ENCODE assay signal across 25 cellular contexts in the genomic region with DNA sequence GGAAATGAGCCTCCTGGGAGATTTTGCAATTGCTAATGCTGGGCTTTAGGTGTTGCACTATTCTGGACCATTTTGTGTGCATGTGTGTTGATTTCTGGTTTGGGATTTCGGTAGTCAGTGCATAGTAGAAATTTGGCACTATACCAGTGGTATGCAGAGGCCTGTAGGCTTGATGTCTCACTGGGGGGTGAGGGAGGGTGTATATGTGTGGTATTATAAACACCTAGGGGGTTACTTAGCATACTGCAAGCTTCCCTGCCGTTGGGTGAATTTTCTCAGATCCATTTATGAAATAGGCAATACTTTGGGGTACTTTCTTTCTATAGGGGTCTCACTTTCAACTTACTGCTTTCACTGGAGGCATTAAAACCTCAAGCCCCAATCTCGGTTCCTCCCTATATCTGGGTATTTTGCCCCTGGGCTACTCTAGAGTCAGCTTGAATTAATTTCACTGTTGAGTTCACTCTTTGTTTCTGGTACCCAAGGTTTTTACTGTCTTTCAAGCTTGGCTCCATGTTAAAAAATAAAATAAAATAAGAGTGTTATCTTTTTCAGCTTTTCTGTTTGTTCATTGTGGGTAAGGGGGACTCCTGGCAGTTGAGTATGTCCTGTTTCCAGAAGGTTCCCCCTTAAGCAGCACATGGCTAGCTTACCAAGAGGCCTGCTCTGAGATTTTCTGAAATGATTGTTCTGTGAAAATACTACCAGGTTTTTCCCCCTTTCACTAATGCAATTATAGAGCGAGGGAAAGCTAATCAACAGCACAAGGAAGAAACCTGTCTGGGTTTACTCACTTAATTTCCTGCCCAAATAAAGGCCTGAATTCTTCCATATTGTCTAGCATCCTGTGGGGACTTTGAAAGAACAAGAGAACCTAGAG. TPM values are rescaled to one million over a fixed set of nuclear protein-coding genes. Genes with fewer than 3 reads are reported as not detected.
DNase-seq lines count a peak whose midpoint lies in the region; ATAC-seq, FAIRE-seq and TF ChIP-seq lines count a peak whose summit lies in the region.
"Had no signal": no experiment of that assay in that cellular context is flagged by ENCODE, and none has a peak within 500 bp of the region (broad histone marks: within the 10 kb centered on the region; RNA-seq: fewer than 3 reads in every experiment).

No MANE protein-coding gene starts in this region.

- intact Hi-C loops in MCF 10A (cut with micrococcal nuclease) = no loop called here

- POLR2A ChIA-PET in MCF 10A (lab: Yijun Ruan, JAX) = interaction anchor here (1.4 kb wide), 1 partner anchor 41 kb away, joined by 3 read pairs; no protein-coding TSS in a partner anchor

- no peak for DNase-seq in GM12892 (ENCODE audit: insufficient read length)
- DNase-seq in coronary artery (ENCODE audit: low spot score) = no peak
- DNase-seq in NCI-H1092 treated with DMSO at 0.1 percent for 48 hours (lab: John Stamatoyannopoulos, UW) = no peak
- DNase-seq in OCI-M2 (lab: John Stamatoyannopoulos, UW; ENCODE audit: unreplicated experiment) = no peak
- no peak for DNase-seq in MCF 10A (ENCODE audit: unreplicated experiment)
- DNase-seq: ACHN; activated CD4-positive, alpha-beta T cell treated with anti-CD3 and anti-CD28 coated beads, Interleukin-2, amount 10 ng/mL, durations not matched to agents 7 days and 5 days; activated T-cell treated with anti-CD3 and anti-CD28 coated beads, Interleukin-2, amount 50 U/mL, for 1 hour; CD8-positive, alpha-beta memory T cell; dermis blood vessel endothelial cell; HFFc6; natural killer cell; NCI-H1417; NCI-H226; SJCRH30; spleen had no signal

- TF ChIP-seq POLR2A in GM12892 (IDR thresholded peaks at IDR 0.05; ENCODE audit: low read depth, low read length) = no peak

- peaks cover 5% of the 10 kb centered on the region for H3K4me1 Mint-ChIP-seq in MCF 10A (ENCODE audit: insufficient read depth, unreplicated experiment)
- H3K4me1 Mint-ChIP-seq: activated CD4-positive, alpha-beta T cell treated with anti-CD3 and anti-CD28 coated beads, Interleukin-2, amount 10 ng/mL, durations not matched to agents 7 days and 5 days had no signal

- no peak overlapping the region for H3K4me3 Mint-ChIP-seq in MCF 10A (ENCODE audit: unreplicated experiment)
- H3K4me3 Mint-ChIP-seq: activated CD4-positive, alpha-beta T cell treated with anti-CD3 and anti-CD28 coated beads, Interleukin-2, amount 10 ng/mL, durations not matched to agents 7 days and 5 days; activated naive CD8-positive, alpha-beta T cell; brain; CD8-positive, alpha-beta memory T cell; HFFc6; natural killer cell; stimulated activated naive CD8-positive, alpha-beta T cell treated with anti-CD3 and anti-CD28 coated beads, Interleukin-15, Interleukin-2, amounts not matched to agents 100 ng/mL and 50 ng/mL, for 24 hours had no signal

- peak; percentile 91 for FAIRE-seq in GM12892 (lab: Jason Lieb, UNC)
- FAIRE-seq: K562, urothelium cell line had no signal

- no peak overlapping the region for H3K27ac ChIP-seq in coronary artery
- H3K27ac ChIP-seq: SJCRH30, spleen had no signal

- no TSS peak for BruUV-seq in MCF 10A (replicated peaks; lab: Mats Ljungman, UMichigan)

- CTCF ChIA-PET in MCF 10A (lab: Yijun Ruan, JAX) = interaction anchor here (0.7 to 7.1 kb wide), 5 partner anchors 11 to 460 kb away, joined by 5 to 57 read pairs (median 9); partner anchors contain the start of gene PPFIBP2

- no peak overlapping the region for H3K4me3 ChIP-seq in coronary artery
- H3K4me3 ChIP-seq: K562, SJCRH30, spleen had no signal

- no peaks in the 10 kb centered on the region for H3K9me3 Mint-ChIP-seq in MCF 10A (ENCODE audit: unreplicated experiment)
- H3K9me3 Mint-ChIP-seq: activated CD4-positive, alpha-beta T cell treated with anti-CD3 and anti-CD28 coated beads, Interleukin-2, amount 10 ng/mL, durations not matched to agents 7 days and 5 days; CD8-positive, alpha-beta memory T cell; HFFc6; natural killer cell; stimulated activated naive CD8-positive, alpha-beta T cell treated with anti-CD3 and anti-CD28 coated beads, Interleukin-15, Interleukin-2, amounts not matched to agents 100 ng/mL and 50 ng/mL, for 24 hours had no signal

- peak; percentile 67 for ATAC-seq in GM19438 (IDR thresholded peaks at IDR 0.05; ENCODE audit: low read depth, unreplicated experiment)
- peak; percentile 73 for ATAC-seq in HG02678 (IDR thresholded peaks at IDR 0.05; ENCODE audit: unreplicated experiment)
- peak; percentile 31 for ATAC-seq in HG03558 (IDR thresholded peaks at IDR 0.05; ENCODE audit: extremely low read depth, unreplicated experiment)
- ATAC-seq: K562, natural killer cell had no signal

- TF ChIP-seq CTCF in coronary artery (IDR thresholded peaks at IDR 0.05) = no peak
- TF ChIP-seq CTCF in MCF 10A (IDR thresholded peaks at IDR 0.05; ENCODE audit: unreplicated experiment) = no peak

- H3K36me3 Mint-ChIP-seq in MCF 10A (ENCODE audit: insufficient read depth, unreplicated experiment) = no peaks in the 10 kb centered on the region
- H3K36me3 Mint-ChIP-seq: brain, natural killer cell had no signal

- no peak overlapping the region for H3K27ac Mint-ChIP-seq in MCF 10A (ENCODE audit: low read depth, unreplicated experiment)
- H3K27ac Mint-ChIP-seq: activated CD4-positive, alpha-beta T cell treated with anti-CD3 and anti-CD28 coated beads, Interleukin-2, amount 10 ng/mL, durations not matched to agents 7 days and 5 days; activated naive CD8-positive, alpha-beta T cell; CD8-positive, alpha-beta memory T cell; HFFc6; natural killer cell; progenitor cell of endocrine pancreas; stimulated activated naive CD8-positive, alpha-beta T cell treated with anti-CD3 and anti-CD28 coated beads, Interleukin-15, Interleukin-2, amounts not matched to agents 100 ng/mL and 50 ng/mL, for 24 hours had no signal

- no peaks in the 10 kb centered on the region for H3K27me3 Mint-ChIP-seq in MCF 10A (ENCODE audit: insufficient read depth, unreplicated experiment)
- H3K27me3 Mint-ChIP-seq: activated CD4-positive, alpha-beta T cell treated with anti-CD3 and anti-CD28 coated beads, Interleukin-2, amount 10 ng/mL, durations not matched to agents 7 days and 5 days; activated naive CD8-positive, alpha-beta T cell; CD8-positive, alpha-beta memory T cell; progenitor cell of endocrine pancreas; stimulated activated naive CD8-positive, alpha-beta T cell treated with anti-CD3 and anti-CD28 coated beads, Interleukin-15, Interleukin-2, amounts not matched to agents 100 ng/mL and 50 ng/mL, for 24 hours had no signal

RNA-seq across cellular contexts. Expression of gene PPFIBP2, which starts 45.8 kb away (rescaled TPM):
- 42.0 TPM for polyA plus RNA-seq in GM12892 (2012; ENCODE audit: missing spikeins)
- 3.5 and 4.3 TPM in 2 replicates for total RNA-seq in MCF 10A (2022)
